In genomic region chr9:125407974-125408900, GRCh38 we compare ENCODE assay signal across 1 cellular context.
TF ChIP-seq lines count a peak whose summit lies in the region.

No MANE protein-coding gene starts in this region.

TF ChIP-seq in SK-N-SH, 30 proteins besides CTCF, POLR2A, EP300 and RAD21 (continued from another document):
- TF ChIP-seq ZBTB33 (IDR thresholded peaks at IDR 0.05; ENCODE audit: borderline replicate concordance, low read depth) (no peak), NFIC (IDR thresholded peaks at IDR 0.05; ENCODE audit: borderline replicate concordance) (no peak), RXRA (IDR thresholded peaks at IDR 0.05; ENCODE audit: borderline replicate concordance, low read depth) (no peak), GATA2 (CRISPR knock-in tag; IDR thresholded peaks at IDR 0.05) (no peak), MXI1 (IDR thresholded peaks at IDR 0.05; ENCODE audit: low read depth, low read length) (no peak), FOSL2 (IDR thresholded peaks at IDR 0.05; ENCODE audit: borderline replicate concordance, low read depth) (no peak), YY1 (IDR thresholded peaks at IDR 0.05; ENCODE audit: low read depth) (no peak), SIN3A (IDR thresholded peaks at IDR 0.05; ENCODE audit: borderline replicate concordance, low read depth, low read length) (peak; percentile 47; the same call in 1 of the 2 replicates), MAX (IDR thresholded peaks at IDR 0.05; ENCODE audit: low read depth) (no peak), NRF1 (IDR thresholded peaks at IDR 0.05; ENCODE audit: low read depth, low read length) (no peak), ELF1 (IDR thresholded peaks at IDR 0.05) (no peak)
